In genomic region chr16:84647830-84648594, GRCh38 we compare ENCODE assay signal across 8 cellular contexts. TPM values are rescaled to one million over a fixed set of nuclear protein-coding genes. Genes with fewer than 3 reads are reported as not detected.
DNase-seq lines count a peak whose midpoint lies in the region; ATAC-seq, FAIRE-seq and TF ChIP-seq lines count a peak whose summit lies in the region.

Gene KLHL36 (plus strand): TSS chr16:84648511. CDS start chr16:84650868, 2,357 bp downstream.

- peaks cover 46% of the 10 kb centered on the region for H3K4me1 ChIP-seq in mammary epithelial cell (ENCODE audit: insufficient read depth, low read length)

- intact Hi-C loops in mammary epithelial cell (cut with micrococcal nuclease) = no loop called here

- FAIRE-seq in D721Med (lab: Jason Lieb, UNC) = no peak

- TF ChIP-seq CTCF in D721Med (IDR thresholded peaks at IDR 0.05; ENCODE audit: insufficient read depth, missing control alignments) = no peak
- TF ChIP-seq CTCF in WERI-Rb-1 (IDR thresholded peaks at IDR 0.05; ENCODE audit: low read depth, low read length) = no peak
- TF ChIP-seq CTCF in mammary epithelial cell (conservative IDR thresholded peaks at IDR 0.05 in 1 of 2, IDR thresholded peaks at IDR 0.05 in 1 of 2; ENCODE audit: extremely low read depth in 1 of 2, insufficient read depth in 1 of 2, low read depth in 1 of 2, low read length in 2 of 2) = no peak

- H3K9ac ChIP-seq in mammary epithelial cell (ENCODE audit: insufficient read depth, low read length) = peak within 1 kb of the TSS; percentile 40

- H3K27me3 ChIP-seq in WERI-Rb-1 (ENCODE audit: insufficient read depth, low read depth, severe bottlenecking) (no peaks in the 10 kb centered on the region), mammary epithelial cell (ENCODE audit: insufficient read depth, low read length) (no peaks in the 10 kb centered on the region)

- DNase-seq in D721Med (ENCODE audit: insufficient read length, low spot score) (peak; percentile 57), HPDE6-E6E7 (ENCODE audit: extremely low spot score) (peak; percentile 76), WERI-Rb-1 (peak; percentile 15), mammary epithelial cell (no peak), iris pigment epithelial cell (ENCODE audit: low read depth) (peak; percentile 18), NCI-H2029 treated with DMSO at 0.1 percent for 48 hours (lab: John Stamatoyannopoulos, UW) (no peak)
- peak; percentile 73 for DNase-seq in stimulated activated CD4-positive, alpha-beta T cell treated with anti-CD3 and anti-CD28 coated beads, Interleukin-12 subunit alpha, Interleukin-12 subunit beta, amount 100 ng/mL, for 4 hours

- H3K4me3 ChIP-seq in WERI-Rb-1 (ENCODE audit: low read depth, low read length) (peak within 1 kb of the TSS; percentile 49), mammary epithelial cell (replicated peaks in 1 of 3; ENCODE audit: insufficient read depth in 1 of 3, low read depth in 2 of 3, low read length in 3 of 3) (peak within 1 kb of the TSS; percentile 53 to 75 (median 62))

- H3K27ac ChIP-seq in WERI-Rb-1 (no peak within 1 kb of the TSS), mammary epithelial cell (ENCODE audit: insufficient read depth, low read depth, low read length) (peak within 1 kb of the TSS; percentile 43)

- H3K79me2 ChIP-seq in mammary epithelial cell (ENCODE audit: insufficient read depth, low read length) = peaks cover 34% of the 10 kb centered on the region

- in situ Hi-C loops in mammary epithelial cell (cut with MboI; ENCODE audit: low sequenced_read_pairs in 2 of 2) = no loop called here

- H3K9me3 ChIP-seq in WERI-Rb-1 (ENCODE audit: severe bottlenecking) (no peaks in the 10 kb centered on the region), mammary epithelial cell (replicated peaks; ENCODE audit: insufficient read depth, low read length) (no peaks in the 10 kb centered on the region)

- CTCF ChIA-PET in mammary epithelial cell (lab: Charles Lee; ENCODE audit: low non-redundant PET) = no interaction called here

- dilution Hi-C loops in mammary epithelial cell (cut with HindIII; ENCODE audit: low sequenced_read_pairs) = no loop called here

- peak within 1 kb of the TSS; percentile 95 for H2AFZ ChIP-seq in mammary epithelial cell (ENCODE audit: low read depth, low read length)

- BruUV-seq in mammary epithelial cell (replicated peaks; lab: Mats Ljungman, UMichigan) = no TSS peak

- peak; percentile 88 for ATAC-seq in GM19463 (IDR thresholded peaks at IDR 0.05; ENCODE audit: unreplicated experiment)

- 27% methylated on average over 13 of the region's 77 CpGs for WGBS in mammary epithelial cell (ENCODE audit: low coverage, missing lambda C conversion rate)

- no peaks in the 10 kb centered on the region for H4K20me1 ChIP-seq in mammary epithelial cell (ENCODE audit: insufficient read depth, low read length)

- H3K4me2 ChIP-seq in mammary epithelial cell (ENCODE audit: insufficient read depth, low read depth, low read length) = peak within 1 kb of the TSS; percentile 96

- no peaks in the 10 kb centered on the region for H3K36me3 ChIP-seq in WERI-Rb-1
- H3K36me3 ChIP-seq in mammary epithelial cell (ENCODE audit: insufficient read depth, low read length) = peaks cover 5% of the 10 kb centered on the region

RNA-seq across cellular contexts. Expression of gene KLHL36, which starts in this region (rescaled TPM):
- 100 to 1,000 TPM in 1 of 2 donors, 10 to 100 TPM in 1; 52.9 to 103 TPM for total RNA-seq in mammary epithelial cell
- 38.8 TPM for polyA plus RNA-seq in mammary epithelial cell
- 35.9 TPM for polyA minus RNA-seq in mammary epithelial cell

Comparison
In these comparisons a context has a peak if more than half of its experiments do, and no peak if none do; other contexts are left out.
1. DNase-seq: peak in D721Med (single experiment), HPDE6-E6E7 (single experiment), WERI-Rb-1 (single experiment), iris pigment epithelial cell (single experiment) and stimulated activated CD4-positive, alpha-beta T cell treated with anti-CD3 and anti-CD28 coated beads, Interleukin-12 subunit alpha, Interleukin-12 subunit beta, amount 100 ng/mL, for 4 hours (single experiment); none in mammary epithelial cell (single experiment) and NCI-H2029 treated with DMSO at 0.1 percent for 48 hours (single experiment).